4 cellular contexts compared by ENCODE assay signal in genomic region chr1:16939386-16940180, GRCh38. TPM values are rescaled to one million over a fixed set of nuclear protein-coding genes. Genes with fewer than 3 reads are reported as not detected.
"Had no signal": no experiment of that assay in that cellular context is flagged by ENCODE, and none has a peak within 500 bp of the region (broad histone marks: within the 10 kb centered on the region; RNA-seq: fewer than 3 reads in every experiment).

No MANE protein-coding gene starts in this region.

RNA-seq across cellular contexts. Expression of gene MFAP2, which starts 40.8 kb away (rescaled TPM):
- total RNA-seq: activated CD4-positive, alpha-beta T cell treated with anti-CD3 and anti-CD28 coated beads for 36 hours; activated T-helper 1 cell treated with anti-CD3 and anti-CD28 coated beads, Interleukin-12 subunit alpha, Interleukin-12 subunit beta, Interleukin-2, Interleukin-4 antibody, amounts not matched to agents 30 ng/mL and 10 ng/mL and 1 ng/mL, durations not matched to agents 14 hours and 24 hours and 36 hours had no signal

RNA-seq across cellular contexts. Expression of gene RNU1-2, which starts 43.8 kb away (rescaled TPM):
- polyA plus RNA-seq: lung, sigmoid colon had no signal
